1 cellular context compared by ENCODE assay signal in genomic region chr15:76337047-76337738, GRCh38.
TF ChIP-seq lines count a peak whose summit lies in the region.

No MANE protein-coding gene starts in this region.

TF ChIP-seq in HCT116, 20 proteins besides CTCF, POLR2A, EP300 and RAD21 (continued from another document):
- no peak for TF ChIP-seq REST (IDR thresholded peaks at IDR 0.05; ENCODE audit: low read depth)
